8 cellular contexts compared by ENCODE assay signal in the genomic region with DNA sequence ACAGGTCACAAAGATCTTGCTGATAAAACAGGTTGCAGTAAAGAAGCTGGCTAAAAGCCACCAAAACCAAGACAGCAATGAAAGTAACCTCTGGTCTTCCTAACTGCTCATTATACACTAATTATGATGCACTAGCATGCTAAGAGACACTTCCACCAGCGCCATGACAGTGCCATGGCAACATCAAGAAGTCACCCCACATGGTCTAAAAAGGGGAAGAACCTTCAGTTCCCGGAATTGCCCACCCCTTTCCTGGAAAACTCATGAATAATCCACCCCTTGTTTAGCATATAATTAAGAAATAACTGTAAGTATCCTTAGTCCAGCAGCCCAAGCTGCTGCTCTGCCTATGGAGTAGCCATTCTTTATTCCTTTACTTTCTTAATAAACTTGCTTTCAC. TPM values are rescaled to one million over a fixed set of nuclear protein-coding genes. Genes with fewer than 3 reads are reported as not detected.
A peak's percentile ranks its signal among the peaks of the same experiment; 100 is the strongest.
DNase-seq lines count a peak whose midpoint lies in the region; ATAC-seq lines count a peak whose summit lies in the region.
"Not testable (repeated sequence)": the region's sequence is repeated elsewhere in the genome, so short reads cannot be mapped to it uniquely, and the experiment has no call there.

No MANE protein-coding gene starts in this region.

- H3K9me3 Mint-ChIP-seq in activated CD8-positive, alpha-beta T cell treated with anti-CD3 and anti-CD28 coated beads, Interleukin-2, amount 10 ng/mL, durations not matched to agents 7 days and 5 days (ENCODE audit: insufficient read depth); activated naive CD4-positive, alpha-beta T cell treated with anti-CD3 and anti-CD28 coated beads, Interleukin-2, amount 50 U/mL, for 72 hours: not testable (repeated sequence)

- peaks cover 27% of the 10 kb centered on the region for H3K36me3 Mint-ChIP-seq in activated CD8-positive, alpha-beta T cell treated with anti-CD3 and anti-CD28 coated beads, Interleukin-2, amount 10 ng/mL, durations not matched to agents 7 days and 5 days (ENCODE audit: low read depth)
- H3K36me3 Mint-ChIP-seq in activated naive CD4-positive, alpha-beta T cell treated with anti-CD3 and anti-CD28 coated beads, Interleukin-2, amount 50 U/mL, for 72 hours: peaks cover 27 to 39% of the 10 kb centered on the region in 2 donors

- peak overlapping the region; percentile 57 for H3K27ac Mint-ChIP-seq in activated CD8-positive, alpha-beta T cell treated with anti-CD3 and anti-CD28 coated beads, Interleukin-2, amount 10 ng/mL, durations not matched to agents 7 days and 5 days
- peak overlapping the region; percentile 68 to 86 for H3K27ac Mint-ChIP-seq in activated naive CD4-positive, alpha-beta T cell treated with anti-CD3 and anti-CD28 coated beads, Interleukin-2, amount 50 U/mL, for 72 hours

- not testable (repeated sequence) for H3K27me3 Mint-ChIP-seq in activated CD8-positive, alpha-beta T cell treated with anti-CD3 and anti-CD28 coated beads, Interleukin-2, amount 10 ng/mL, durations not matched to agents 7 days and 5 days (ENCODE audit: low read depth)

- DNase-seq in DMS 273 (lab: John Stamatoyannopoulos, UW; ENCODE audit: unreplicated experiment) (peak; percentile 56), M059J (ENCODE audit: low read depth) (peak; percentile 21), NOMO-1 treated with DMSO at 0.1 percent for 48 hours (lab: John Stamatoyannopoulos, UW; ENCODE audit: unreplicated experiment) (peak; percentile 24), UCSD-AML1 (lab: John Stamatoyannopoulos, UW; ENCODE audit: unreplicated experiment) (peak; percentile 32), medulla oblongata (ENCODE audit: extremely low spot score) (peak; percentile 34)
- DNase-seq in activated CD8-positive, alpha-beta T cell treated with anti-CD3 and anti-CD28 coated beads, Interleukin-2, amount 10 ng/mL, durations not matched to agents 7 days and 5 days: peak; percentile 63
- peak in 1 of 2 donors; percentile 15 for DNase-seq in activated naive CD4-positive, alpha-beta T cell treated with anti-CD3 and anti-CD28 coated beads, Interleukin-2, amount 50 U/mL, for 72 hours (ENCODE audit: low spot score in 2 of 2)
- DNase-seq in stimulated activated naive CD8-positive, alpha-beta T cell treated with anti-CD3 and anti-CD28 coated beads, Interleukin-15, Interleukin-2, amounts not matched to agents 100 U/mL and 50 U/mL, for 24 hours: peak; percentile 48

- POLR2A ChIA-PET in activated CD8-positive, alpha-beta T cell treated with anti-CD3 and anti-CD28 coated beads, Interleukin-2, amount 10 ng/mL, durations not matched to agents 7 days and 5 days (lab: Charles Lee): not testable (repeated sequence)

- CTCF ChIA-PET in activated CD8-positive, alpha-beta T cell treated with anti-CD3 and anti-CD28 coated beads, Interleukin-2, amount 10 ng/mL, durations not matched to agents 7 days and 5 days (lab: Charles Lee): not testable (repeated sequence)

- H3K4me3 Mint-ChIP-seq in activated CD8-positive, alpha-beta T cell treated with anti-CD3 and anti-CD28 coated beads, Interleukin-2, amount 10 ng/mL, durations not matched to agents 7 days and 5 days: not testable (repeated sequence)

- ATAC-seq in activated CD8-positive, alpha-beta T cell treated with anti-CD3 and anti-CD28 coated beads, Interleukin-2, amount 10 ng/mL, durations not matched to agents 7 days and 5 days; activated naive CD4-positive, alpha-beta T cell treated with anti-CD3 and anti-CD28 coated beads, Interleukin-2, amount 50 U/mL, for 72 hours; stimulated activated naive CD8-positive, alpha-beta T cell treated with anti-CD3 and anti-CD28 coated beads, Interleukin-15, Interleukin-2, amounts not matched to agents 100 U/mL and 50 U/mL, for 24 hours: not testable (repeated sequence)

- H3K4me1 Mint-ChIP-seq in activated CD8-positive, alpha-beta T cell treated with anti-CD3 and anti-CD28 coated beads, Interleukin-2, amount 10 ng/mL, durations not matched to agents 7 days and 5 days (ENCODE audit: low read depth): peaks cover 55% of the 10 kb centered on the region

RNA-seq across cellular contexts. Expression of a gene that starts 3.1 kb away (rescaled TPM):
- not detected in 2 replicates for total RNA-seq in M059J (2014; rRNA removed; shearing (Covaris generic))
- total RNA-seq in activated CD8-positive, alpha-beta T cell treated with anti-CD3 and anti-CD28 coated beads, Interleukin-2, amount 10 ng/mL, durations not matched to agents 7 days and 5 days: 100 to 1,000 TPM; 134 to 164 TPM
- total RNA-seq in activated naive CD4-positive, alpha-beta T cell treated with anti-CD3 and anti-CD28 coated beads, Interleukin-2, amount 50 U/mL, for 72 hours: 10 to 100 TPM; 88.9 to 93.0 TPM

RNA-seq across cellular contexts. Expression of a gene that starts 16.1 kb away (rescaled TPM):
- total RNA-seq in M059J (2014; rRNA removed; shearing (Covaris generic)): 15.1 and 22.8 TPM in 2 replicates
- total RNA-seq in activated CD8-positive, alpha-beta T cell treated with anti-CD3 and anti-CD28 coated beads, Interleukin-2, amount 10 ng/mL, durations not matched to agents 7 days and 5 days: 10 to 100 TPM; 33.2 to 35.3 TPM
- total RNA-seq in activated naive CD4-positive, alpha-beta T cell treated with anti-CD3 and anti-CD28 coated beads, Interleukin-2, amount 50 U/mL, for 72 hours: 10 to 100 TPM; 31.5 to 36.4 TPM

Comparison
In these comparisons a context has a peak if more than half of its experiments do, and no peak if none do; other contexts are left out.
1. RNA of a gene that starts 3.1 kb away (total RNA-seq): 134 to 164 TPM in activated CD8-positive, alpha-beta T cell treated with anti-CD3 and anti-CD28 coated beads, Interleukin-2, amount 10 ng/mL, durations not matched to agents 7 days and 5 days and 88.9 to 93.0 TPM in activated naive CD4-positive, alpha-beta T cell treated with anti-CD3 and anti-CD28 coated beads, Interleukin-2, amount 50 U/mL, for 72 hours; not detected in M059J; every median in the first group is over 10 times any median in the second.